13 cellular contexts compared by ENCODE assay signal in the genomic region with DNA sequence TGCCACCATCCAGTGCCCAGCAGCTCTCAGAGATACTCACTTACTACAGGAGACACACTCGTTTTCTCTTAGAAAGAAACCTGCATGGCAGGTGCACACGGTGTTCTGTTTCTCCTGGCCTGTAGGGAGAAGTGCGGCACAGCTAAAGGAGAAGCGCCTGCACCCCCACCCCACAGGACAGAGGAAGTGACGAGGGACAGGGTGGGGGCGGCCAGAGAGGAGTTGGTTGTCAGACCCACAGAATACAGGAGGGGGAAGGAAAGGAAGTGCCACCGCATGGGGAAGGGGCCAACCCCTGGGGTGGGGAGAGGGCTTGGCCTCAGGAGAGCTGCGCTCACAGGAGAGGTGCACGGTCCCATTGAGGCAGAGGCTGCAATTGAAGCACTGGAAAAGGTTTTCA. TPM values are rescaled to one million over a fixed set of nuclear protein-coding genes. Genes with fewer than 3 reads are reported as not detected.
DNase-seq lines count a peak whose midpoint lies in the region; ATAC-seq and TF ChIP-seq lines count a peak whose summit lies in the region.
"Had no signal": no experiment of that assay in that cellular context is flagged by ENCODE, and none has a peak within 500 bp of the region (broad histone marks: within the 10 kb centered on the region; RNA-seq: fewer than 3 reads in every experiment).

No MANE protein-coding gene starts in this region.

- H3K4me3 ChIP-seq in CD4-positive, alpha-beta memory T cell (ENCODE audit: low read length in 2 of 2), result no peak overlapping the region
- H3K4me3 ChIP-seq in NB4 (ENCODE audit: low read depth, low read length) (no peak overlapping the region), sigmoid colon (no peak overlapping the region)
- H3K4me3 ChIP-seq in effector memory CD4-positive, alpha-beta T cell (ENCODE audit: insufficient read depth, low read depth, low read length, poor library complexity, severe bottlenecking), result no peak overlapping the region

- H3K27ac Mint-ChIP-seq in CD4-positive, alpha-beta memory T cell, result peak overlapping the region in 6 of 7 donors; percentile 38 to 92 (median 89)

- no peak for TF ChIP-seq CTCF in NB4 (IDR thresholded peaks at IDR 0.05; ENCODE audit: low read depth, low read length)
- TF ChIP-seq CTCF in sigmoid colon (IDR thresholded peaks at IDR 0.05), result no peak

- H3K4me1 Mint-ChIP-seq in CD4-positive, alpha-beta memory T cell, result peaks cover 7 to 38% (median 33%) of the 10 kb centered on the region in 4 donors

- TF ChIP-seq EP300 in sigmoid colon (IDR thresholded peaks at IDR 0.05), result no peak

- peaks cover 45 to 65% of the 10 kb centered on the region in 2 donors for H3K36me3 Mint-ChIP-seq in CD4-positive, alpha-beta memory T cell

- no peak for DNase-seq in CD4-positive, alpha-beta memory T cell
- peak; percentile 69 for DNase-seq in NB4 (ENCODE audit: low read depth)
- DNase-seq in effector memory CD4-positive, alpha-beta T cell, result no peak
- no peak for DNase-seq in sigmoid colon
- DNase-seq in HUDEP-2 (lab: John Stamatoyannopoulos, UW; ENCODE audit: unreplicated experiment in 76 of 76), result no peak
- DNase-seq in NCI-H187 treated with DMSO at 0.1 percent for 48 hours (lab: John Stamatoyannopoulos, UW), result no peak
- DNase-seq: activated naive CD4-positive, alpha-beta T cell treated with anti-CD3 and anti-CD28 coated beads, Interleukin-2, amount 50 U/mL, for 16 hours; GDM1; NCI-H510A treated with DMSO at 0.1 percent for 48 hours had no signal

- intact Hi-C loops in CD4-positive, alpha-beta memory T cell (cut with micrococcal nuclease), result no loop called here
- intact Hi-C loops in sigmoid colon (cut with DNase I), result loop anchor here (5.0 kb wide), 1 partner anchor 131 kb away; the partner anchor contains the start of gene CD9

- H3K9me3 Mint-ChIP-seq in CD4-positive, alpha-beta memory T cell, result no peaks in the 10 kb centered on the region

- H3K4me1 ChIP-seq in CD4-positive, alpha-beta memory T cell (ENCODE audit: insufficient read depth, low read length), result peaks cover 61% of the 10 kb centered on the region
- H3K4me1 ChIP-seq in effector memory CD4-positive, alpha-beta T cell (ENCODE audit: control insufficient read depth, insufficient read depth, low read length, poor library complexity, severe bottlenecking), result peaks cover 38% of the 10 kb centered on the region
- peaks cover 0 to 79% (median 65%) of the 10 kb centered on the region in 4 donors for H3K4me1 ChIP-seq in sigmoid colon

- peak overlapping the region in 7 of 8 donors; percentile 13 to 78 (median 68) for H3K4me3 Mint-ChIP-seq in CD4-positive, alpha-beta memory T cell

- peak overlapping the region; percentile 5 for H3K27ac ChIP-seq in CD4-positive, alpha-beta memory T cell (ENCODE audit: low read depth, low read length)
- H3K27ac ChIP-seq in effector memory CD4-positive, alpha-beta T cell (ENCODE audit: insufficient read depth, low read length, poor library complexity, severe bottlenecking), result peak overlapping the region; percentile 43
- peak overlapping the region; percentile 93 to 98 (median 97) for H3K27ac ChIP-seq in sigmoid colon

- H3K9me3 ChIP-seq in CD4-positive, alpha-beta memory T cell (ENCODE audit: control insufficient read depth in 1 of 2, low read length in 2 of 2), result no peaks in the 10 kb centered on the region
- no peaks in the 10 kb centered on the region for H3K9me3 ChIP-seq in effector memory CD4-positive, alpha-beta T cell (ENCODE audit: control insufficient read depth, low read length)
- no peaks in the 10 kb centered on the region for H3K9me3 ChIP-seq in sigmoid colon

- ATAC-seq in HG02885 (IDR thresholded peaks at IDR 0.05; ENCODE audit: poor library complexity, unreplicated experiment), result no peak
- no peak for ATAC-seq in GM19455 (IDR thresholded peaks at IDR 0.05; ENCODE audit: unreplicated experiment)
- ATAC-seq: left lobe of liver had no signal

- WGBS in sigmoid colon, 2 donors, result 74 to 75% methylated on average over 9 of the region's 9 CpGs

- H3K27me3 ChIP-seq in CD4-positive, alpha-beta memory T cell (ENCODE audit: insufficient read depth, low read length), result no peaks in the 10 kb centered on the region
- H3K27me3 ChIP-seq in effector memory CD4-positive, alpha-beta T cell (replicated peaks; ENCODE audit: control insufficient read depth, insufficient read depth, low read length, poor library complexity, severe bottlenecking), result no peaks in the 10 kb centered on the region
- H3K27me3 ChIP-seq in sigmoid colon, result no peaks in the 10 kb centered on the region

- TF ChIP-seq POLR2A in NB4 (IDR thresholded peaks at IDR 0.05; ENCODE audit: extremely low read depth, insufficient read length), result no peak
- TF ChIP-seq POLR2A in sigmoid colon (IDR thresholded peaks at IDR 0.05), result no peak

- H3K36me3 ChIP-seq in CD4-positive, alpha-beta memory T cell (ENCODE audit: insufficient read depth, low read length), result peaks cover 66% of the 10 kb centered on the region
- H3K36me3 ChIP-seq in effector memory CD4-positive, alpha-beta T cell (ENCODE audit: control insufficient read depth, insufficient read depth, low read length), result peaks cover 58% of the 10 kb centered on the region
- H3K36me3 ChIP-seq in sigmoid colon, result peaks cover 52 to 69% (median 59%) of the 10 kb centered on the region in 4 donors

- H3K27me3 Mint-ChIP-seq in CD4-positive, alpha-beta memory T cell, result no peaks in the 10 kb centered on the region

- CTCF ChIA-PET in CD4-positive, alpha-beta memory T cell (lab: Charles Lee; ENCODE audit: partially characterized antibody), result interaction anchor here (0.8 to 9.5 kb wide), 8 partner anchors 11 to 206 kb away, joined by 3 to 268 read pairs (median 3); no protein-coding TSS in a partner anchor

- POLR2A ChIA-PET in CD4-positive, alpha-beta memory T cell (lab: Charles Lee; ENCODE audit: partially characterized antibody), result interaction anchor here (0.7 to 5.7 kb wide), 5 partner anchors 8 to 202 kb away, joined by 3 to 80 read pairs (median 3); partner anchors contain the start of gene VAMP1

RNA-seq across cellular contexts. Expression of gene TNFRSF1A, which starts 8.8 kb away (rescaled TPM):
- total RNA-seq in CD4-positive, alpha-beta memory T cell, result 10 to 100 TPM; 80.7 to 86.7 TPM
- polyA plus RNA-seq in CD4-positive, alpha-beta memory T cell, result 10 to 100 TPM; 14.5 to 36.4 TPM
- total RNA-seq in sigmoid colon, result 100 to 1,000 TPM; 135 to 191 (median 176) TPM
- 100 to 1,000 TPM in 1 of 3 donors, 10 to 100 TPM in 2; 31.7 to 107 (median 74.5) TPM for polyA plus RNA-seq in sigmoid colon

RNA-seq across cellular contexts. Expression of gene PLEKHG6, which starts 22.5 kb away (rescaled TPM):
- not detected for total RNA-seq in CD4-positive, alpha-beta memory T cell
- polyA plus RNA-seq in CD4-positive, alpha-beta memory T cell, result under 1 TPM in 1 of 2 donors, not detected in 1; 0.22 TPM
- total RNA-seq in sigmoid colon, result 1 to 10 TPM in 1 of 4 donors, under 1 TPM in 1, not detected in 2; 0.99 to 2.5 TPM
- 100 to 1,000 TPM in 1 of 3 donors, 10 to 100 TPM in 2; 61.3 to 146 (median 93.6) TPM for polyA plus RNA-seq in sigmoid colon
- total RNA-seq: T-helper 2 cell treated with Interferon-gamma antibody and Interleukin-4, amounts not matched to agents 100 ng/mL and 5 ng/mL, for 36 hours had no signal

RNA-seq across cellular contexts. Expression of gene SCNN1A, which starts 42.3 kb away (rescaled TPM):
- 1 to 10 TPM in 1 of 2 experiments, under 1 TPM in 1; 0.67 to 1.3 TPM for total RNA-seq in CD4-positive, alpha-beta memory T cell
- under 1 TPM; 0.24 to 0.53 TPM for polyA plus RNA-seq in CD4-positive, alpha-beta memory T cell
- 1 to 10 TPM in 3 of 4 donors, under 1 TPM in 1; 0.82 to 7.2 (median 1.1) TPM for total RNA-seq in sigmoid colon
- 100 to 1,000 TPM in 1 of 3 donors, 10 to 100 TPM in 2; 51.1 to 169 (median 53.5) TPM for polyA plus RNA-seq in sigmoid colon

RNA-seq across cellular contexts. Expression of gene LTBR, which starts 50.9 kb away (rescaled TPM):
- total RNA-seq in CD4-positive, alpha-beta memory T cell, result 1 to 10 TPM; 1.1 to 1.3 TPM
- not detected for polyA plus RNA-seq in CD4-positive, alpha-beta memory T cell
- 100 to 1,000 TPM in 3 of 4 donors, 10 to 100 TPM in 1; 85.2 to 200 (median 125) TPM for total RNA-seq in sigmoid colon
- polyA plus RNA-seq in sigmoid colon, result 10 to 100 TPM; 36.3 to 85.2 (median 37.8) TPM

Comparison
In these comparisons a context has a peak if more than half of its experiments do, and no peak if none do; other contexts are left out.
1. H3K27ac ChIP-seq: peak in every context shown above with its lines; median percentile 97 in sigmoid colon; 43 in effector memory CD4-positive, alpha-beta T cell; 5 in CD4-positive, alpha-beta memory T cell.